ENCODE assay signal across 18 cellular contexts in the genomic region with DNA sequence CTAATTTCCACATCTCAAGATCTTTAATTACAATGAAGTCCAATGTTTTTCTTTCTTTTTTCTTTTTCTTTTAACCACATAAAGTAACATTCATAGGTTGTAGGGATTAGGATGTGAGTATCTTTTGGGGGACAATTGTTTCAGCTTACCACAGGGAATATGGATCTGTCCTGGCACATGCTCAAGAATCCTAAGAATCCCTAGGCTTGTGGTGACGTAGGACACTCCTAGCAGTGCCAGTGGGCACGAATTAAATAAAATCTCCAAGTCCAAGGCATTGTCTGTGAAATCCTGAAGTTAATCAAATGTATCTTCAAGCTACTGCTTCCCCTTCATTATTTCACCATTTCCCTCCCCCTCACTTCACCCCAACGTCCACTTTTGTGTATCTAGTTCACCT. TPM values are rescaled to one million over a fixed set of nuclear protein-coding genes. Genes with fewer than 3 reads are reported as not detected.
DNase-seq lines count a peak whose midpoint lies in the region; ATAC-seq lines count a peak whose summit lies in the region.
"Had no signal": no experiment of that assay in that cellular context is flagged by ENCODE, and none has a peak within 500 bp of the region (broad histone marks: within the 10 kb centered on the region; RNA-seq: fewer than 3 reads in every experiment).

No MANE protein-coding gene starts in this region.

- no peak overlapping the region for H3K4me3 ChIP-seq in SJSA1
- H3K4me3 ChIP-seq: GM12878 had no signal

- H3K4me1 ChIP-seq in SJSA1 (replicated peaks) = peaks cover 20% of the 10 kb centered on the region

- H3K27me3 ChIP-seq in SJSA1 (replicated peaks) = no peaks in the 10 kb centered on the region

- peak overlapping the region; percentile 26; the same call in 1 of the 2 replicates for H3K27ac ChIP-seq in SJSA1
- H3K27ac ChIP-seq: C4-2B had no signal

- no peaks in the 10 kb centered on the region for H3K9me3 ChIP-seq in SJSA1 (replicated peaks)

- DNase-seq in EL (peak; percentile 56), SJSA1 (ENCODE audit: low read depth in 1 of 2, low spot score in 2 of 2) (peak in 1 of 2 experiments; percentile 32), kidney glomerular epithelial cell (lab: John Stamatoyannopoulos, UW) (peak; percentile 0), NCI-H2107 treated with DMSO at 0.1 percent for 48 hours (lab: John Stamatoyannopoulos, UW; ENCODE audit: unreplicated experiment) (no peak)
- no peak for DNase-seq in activated CD4-positive, CD25-positive, alpha-beta regulatory T cell (lab: John Stamatoyannopoulos, UW)
- DNase-seq: COR-L47, GOT3, KG1, MM.1S, NCI-H187 treated with DMSO at 0.1 percent for 48 hours, NCI-H2171 treated with DMSO at 0.1 percent for 48 hours, NCI-H82, Right ventricle myocardium superior had no signal

- no peak for ATAC-seq in GM18907 (IDR thresholded peaks at IDR 0.05; ENCODE audit: unreplicated experiment)
- ATAC-seq in HG02642 (IDR thresholded peaks at IDR 0.05; ENCODE audit: poor library complexity, unreplicated experiment) = no peak
- ATAC-seq: GM12878, Panc1 had no signal

- H3K36me3 ChIP-seq in SJSA1 = peaks cover 2% of the 10 kb centered on the region

RNA-seq across cellular contexts. Expression of gene LAS1L, which starts 2.6 kb away (rescaled TPM):
- total RNA-seq in SJSA1 (2014; rRNA removed; shearing (Covaris generic)) = 40.4 and 43.8 TPM in 2 replicates

Comparison
In these comparisons a context has a peak if more than half of its experiments do, and no peak if none do; other contexts are left out.
1. DNase-seq: peak in EL (single experiment) and kidney glomerular epithelial cell (single experiment); none in activated CD4-positive, CD25-positive, alpha-beta regulatory T cell (0 of 4) and NCI-H2107 treated with DMSO at 0.1 percent for 48 hours (single experiment).